ENCODE assay signal across 8 cellular contexts in genomic region chr3:45499529-45499928, GRCh38.
DNase-seq lines count a peak whose midpoint lies in the region; ATAC-seq and TF ChIP-seq lines count a peak whose summit lies in the region.

No MANE protein-coding gene starts in this region.

- H3K9me3 ChIP-seq in IMR-90 (ENCODE audit: control insufficient read depth, insufficient read depth, low read length) (no peaks in the 10 kb centered on the region), ascending aorta (no peaks in the 10 kb centered on the region)

- H3K23ac ChIP-seq in IMR-90 (ENCODE audit: low read depth, low read length), result no peak overlapping the region

- peaks cover 2% of the 10 kb centered on the region for H3K4me1 Mint-ChIP-seq in activated T-helper 2 cell treated with anti-CD3 and anti-CD28 coated beads, Interferon-gamma antibody, Interleukin-2, Interleukin-4, amounts not matched to agents 10 μg/mL and 5 μg/mL and 100 μg/mL, durations not matched to agents 14 hours and 24 hours and 36 hours (ENCODE audit: low read depth)

- peak; percentile 72 for DNase-seq in AG10803 (ENCODE audit: low read depth)
- DNase-seq in IMR-90, result peak; percentile 66
- no peak for DNase-seq in ascending aorta (ENCODE audit: low spot score in 2 of 2)
- DNase-seq in left lobe of liver (ENCODE audit: low spot score), result no peak
- no peak for DNase-seq in activated T-helper 2 cell treated with anti-CD3 and anti-CD28 coated beads, Interferon-gamma antibody, Interleukin-2, Interleukin-4, amounts not matched to agents 10 μg/mL and 5 μg/mL and 100 μg/mL, durations not matched to agents 14 hours and 24 hours and 36 hours (ENCODE audit: low spot score)
- no peak for DNase-seq in amniotic stem cell (lab: John Stamatoyannopoulos, UW)
- DNase-seq in cortex of kidney (lab: John Stamatoyannopoulos, UW), result no peak

- no peak overlapping the region for H3K4me3 Mint-ChIP-seq in activated T-helper 2 cell treated with anti-CD3 and anti-CD28 coated beads, Interferon-gamma antibody, Interleukin-2, Interleukin-4, amounts not matched to agents 10 μg/mL and 5 μg/mL and 100 μg/mL, durations not matched to agents 14 hours and 24 hours and 36 hours (ENCODE audit: low read depth)

- no peak overlapping the region for H2AFZ ChIP-seq in IMR-90 (replicated peaks; ENCODE audit: low read length, poor library complexity)

- H2AK5ac ChIP-seq in IMR-90 (ENCODE audit: low read depth, low read length), result 0 out of 2 replicates have a peak overlapping the region, but pooled peaks have one; percentile 66

- no peak overlapping the region for H2BK5ac ChIP-seq in IMR-90 (ENCODE audit: low read depth, low read length, poor library complexity, severe bottlenecking)

- intact Hi-C loops in IMR-90 (cut with micrococcal nuclease) (loop anchor here (1.0 kb wide), 2 partner anchors 274 to 459 kb away; no protein-coding TSS in a partner anchor), ascending aorta (cut with DNase I) (loop anchor here (2.0 to 10.0 kb wide), 2 partner anchors 275 to 463 kb away; partner anchors contain the start of gene TMEM158)
- intact Hi-C loops in activated T-helper 2 cell treated with anti-CD3 and anti-CD28 coated beads, Interferon-gamma antibody, Interleukin-2, Interleukin-4, amounts not matched to agents 10 μg/mL and 5 μg/mL and 100 μg/mL, durations not matched to agents 14 hours and 24 hours and 36 hours (cut with micrococcal nuclease), result loop anchor here (1.0 kb wide), 1 partner anchor 462 kb away; no protein-coding TSS in a partner anchor

- H4K91ac ChIP-seq in IMR-90 (ENCODE audit: insufficient read depth, low read depth, low read length), result 0 out of 2 replicates have a peak overlapping the region, but pooled peaks have one; percentile 26

- no peak for TF ChIP-seq POLR2A in IMR-90 (IDR thresholded peaks at IDR 0.05; ENCODE audit: low read depth, low read length)

- in situ Hi-C loops in IMR-90 (cut with MboI; ENCODE audit: low sequenced_read_pairs), result no loop called here

- H2BK20ac ChIP-seq in IMR-90 (ENCODE audit: low read depth, low read length), result no peak overlapping the region

- H4K8ac ChIP-seq in IMR-90 (ENCODE audit: low read depth in 2 of 2, low read length in 2 of 2), result no peak overlapping the region

- H3K4ac ChIP-seq in IMR-90 (ENCODE audit: low read depth, low read length), result no peak overlapping the region

- H4K20me1 ChIP-seq in IMR-90 (ENCODE audit: insufficient read depth, low read length), result no peaks in the 10 kb centered on the region

- peak; percentile 69 for TF ChIP-seq RAD21 in IMR-90 (IDR thresholded peaks at IDR 0.05; ENCODE audit: low read length)

- TF ChIP-seq CTCF in AG10803 (conservative IDR thresholded peaks at IDR 0.05; ENCODE audit: low read length) (peak; percentile 61), IMR-90 (conservative IDR thresholded peaks at IDR 0.05; ENCODE audit: low read depth, low read length) (peak; percentile 72), ascending aorta (IDR thresholded peaks at IDR 0.05) (peak; percentile 19 to 49 (median 23))

- no peaks in the 10 kb centered on the region for H3K9me1 ChIP-seq in IMR-90 (ENCODE audit: insufficient read depth, low read length)

- CTCF ChIA-PET in IMR-90 (lab: Yijun Ruan, JAX), result interaction anchor here (0.6 to 1.5 kb wide), 5 partner anchors 9 to 486 kb away, joined by 3 to 4 read pairs (median 3); no protein-coding TSS in a partner anchor

- H3K9ac ChIP-seq in IMR-90 (ENCODE audit: low read depth, low read length), result no peak overlapping the region

- no peak overlapping the region for H2BK120ac ChIP-seq in IMR-90 (ENCODE audit: low read depth, low read length)

- H3K27me3 Mint-ChIP-seq in activated T-helper 2 cell treated with anti-CD3 and anti-CD28 coated beads, Interferon-gamma antibody, Interleukin-2, Interleukin-4, amounts not matched to agents 10 μg/mL and 5 μg/mL and 100 μg/mL, durations not matched to agents 14 hours and 24 hours and 36 hours (ENCODE audit: low read depth), result no peaks in the 10 kb centered on the region

- no peaks in the 10 kb centered on the region for H3K27me3 ChIP-seq in IMR-90 (ENCODE audit: control insufficient read depth, insufficient read depth, low read length)
- no peaks in the 10 kb centered on the region for H3K27me3 ChIP-seq in ascending aorta

- H2BK15ac ChIP-seq in IMR-90 (ENCODE audit: low read depth, low read length), result no peak overlapping the region; the same call in 2 of the 3 replicates

- peaks cover 2% of the 10 kb centered on the region; the same call in 1 of the 2 replicates for H3K4me1 ChIP-seq in IMR-90 (ENCODE audit: control insufficient read depth, insufficient read depth, low read length)
- H3K4me1 ChIP-seq in ascending aorta, result no peaks in the 10 kb centered on the region

- WGBS in IMR-90 (ENCODE audit: extremely low coverage in 2 of 2, insufficient read length in 1 of 2), 2 experiments, result no CpG with 5 or more reads among the region's 3 CpGs

- no peak overlapping the region for H3K56ac ChIP-seq in IMR-90 (ENCODE audit: extremely low read depth, insufficient read depth, low read length)

- POLR2A ChIA-PET in IMR-90 (lab: Charles Lee; ENCODE audit: unreplicated experiment), result no interaction called here

- H3K4me2 ChIP-seq in IMR-90 (ENCODE audit: low read depth, low read length), result no peak overlapping the region

- no peak overlapping the region for H3K27ac ChIP-seq in IMR-90 (ENCODE audit: insufficient read depth, low read length)
- no peak overlapping the region for H3K27ac ChIP-seq in ascending aorta

- no peak overlapping the region for H3K14ac ChIP-seq in IMR-90 (replicated peaks; ENCODE audit: low read depth, low read length)

- H3K27ac Mint-ChIP-seq in activated T-helper 2 cell treated with anti-CD3 and anti-CD28 coated beads, Interferon-gamma antibody, Interleukin-2, Interleukin-4, amounts not matched to agents 10 μg/mL and 5 μg/mL and 100 μg/mL, durations not matched to agents 14 hours and 24 hours and 36 hours, result no peak overlapping the region

- BruUV-seq in IMR-90 (replicated peaks; lab: Mats Ljungman, UMichigan), result no TSS peak

- peaks cover 36% of the 10 kb centered on the region for H3K36me3 Mint-ChIP-seq in activated T-helper 2 cell treated with anti-CD3 and anti-CD28 coated beads, Interferon-gamma antibody, Interleukin-2, Interleukin-4, amounts not matched to agents 10 μg/mL and 5 μg/mL and 100 μg/mL, durations not matched to agents 14 hours and 24 hours and 36 hours (ENCODE audit: low read depth)

- peak; percentile 44; the same call in 1 of the 2 replicates for ATAC-seq in IMR-90 (ENCODE audit: low read depth)
- ATAC-seq in left lobe of liver, result peak; percentile 60
- ATAC-seq in GM19035 (IDR thresholded peaks at IDR 0.05; ENCODE audit: unreplicated experiment), result no peak

- no peak overlapping the region for H4K5ac ChIP-seq in IMR-90 (ENCODE audit: low read depth, low read length)

- no peak overlapping the region for H2AK9ac ChIP-seq in IMR-90 (replicated peaks; ENCODE audit: low read depth, low read length, poor library complexity)

- H3K4me3 ChIP-seq in AG10803 (ENCODE audit: low read length) (no peak overlapping the region), IMR-90 (ENCODE audit: insufficient read depth, low read depth, low read length) (no peak overlapping the region), ascending aorta (no peak overlapping the region)

- no peak overlapping the region for H3K18ac ChIP-seq in IMR-90 (ENCODE audit: low read depth, low read length)

- no peaks in the 10 kb centered on the region for H3K79me1 ChIP-seq in IMR-90 (ENCODE audit: low read depth in 1 of 2, low read length in 2 of 2)

- peaks cover 11% of the 10 kb centered on the region for H3K36me3 ChIP-seq in IMR-90 (ENCODE audit: control insufficient read depth, insufficient read depth, low read length)
- H3K36me3 ChIP-seq in ascending aorta, result peaks cover 0 to 14% of the 10 kb centered on the region in 2 donors

- H3K9me3 Mint-ChIP-seq in activated T-helper 2 cell treated with anti-CD3 and anti-CD28 coated beads, Interferon-gamma antibody, Interleukin-2, Interleukin-4, amounts not matched to agents 10 μg/mL and 5 μg/mL and 100 μg/mL, durations not matched to agents 14 hours and 24 hours and 36 hours, result no peaks in the 10 kb centered on the region

- dilution Hi-C loops in IMR-90 (cut with HindIII; ENCODE audit: low sequenced_read_pairs, unreplicated experiment), result no loop called here

TF ChIP-seq in IMR-90, 13 proteins besides CTCF, POLR2A, EP300 and RAD21:
- TF ChIP-seq BHLHE40 (IDR thresholded peaks at IDR 0.05; ENCODE audit: low read depth, low read length) (no peak), CEBPB (IDR thresholded peaks at IDR 0.05; ENCODE audit: low read depth, low read length) (peak; percentile 85), MAFK (IDR thresholded peaks at IDR 0.05; ENCODE audit: low read depth, low read length) (no peak), USF2 (IDR thresholded peaks at IDR 0.05; ENCODE audit: low read depth, low read length) (no peak), SMC3 (IDR thresholded peaks at IDR 0.05; ENCODE audit: low read depth, low read length) (peak; percentile 68), FOS (IDR thresholded peaks at IDR 0.05; ENCODE audit: low read depth, low read length) (no peak)
TF ChIP-seq in IMR-90: peak in this region for 2.

Comparison
In these comparisons a context has a peak if more than half of its experiments do, and no peak if none do; other contexts are left out.
1. DNase-seq: peak in AG10803 (single experiment) and IMR-90 (single experiment); none in ascending aorta (0 of 2), left lobe of liver (single experiment), activated T-helper 2 cell treated with anti-CD3 and anti-CD28 coated beads, Interferon-gamma antibody, Interleukin-2, Interleukin-4, amounts not matched to agents 10 μg/mL and 5 μg/mL and 100 μg/mL, durations not matched to agents 14 hours and 24 hours and 36 hours (single experiment), amniotic stem cell (single experiment) and cortex of kidney (single experiment).
2. Peak in every context shown above with its lines, with median percentiles within 50 percentile points of each other: CTCF ChIP-seq.